1 cellular context compared by ENCODE assay signal in the genomic region with DNA sequence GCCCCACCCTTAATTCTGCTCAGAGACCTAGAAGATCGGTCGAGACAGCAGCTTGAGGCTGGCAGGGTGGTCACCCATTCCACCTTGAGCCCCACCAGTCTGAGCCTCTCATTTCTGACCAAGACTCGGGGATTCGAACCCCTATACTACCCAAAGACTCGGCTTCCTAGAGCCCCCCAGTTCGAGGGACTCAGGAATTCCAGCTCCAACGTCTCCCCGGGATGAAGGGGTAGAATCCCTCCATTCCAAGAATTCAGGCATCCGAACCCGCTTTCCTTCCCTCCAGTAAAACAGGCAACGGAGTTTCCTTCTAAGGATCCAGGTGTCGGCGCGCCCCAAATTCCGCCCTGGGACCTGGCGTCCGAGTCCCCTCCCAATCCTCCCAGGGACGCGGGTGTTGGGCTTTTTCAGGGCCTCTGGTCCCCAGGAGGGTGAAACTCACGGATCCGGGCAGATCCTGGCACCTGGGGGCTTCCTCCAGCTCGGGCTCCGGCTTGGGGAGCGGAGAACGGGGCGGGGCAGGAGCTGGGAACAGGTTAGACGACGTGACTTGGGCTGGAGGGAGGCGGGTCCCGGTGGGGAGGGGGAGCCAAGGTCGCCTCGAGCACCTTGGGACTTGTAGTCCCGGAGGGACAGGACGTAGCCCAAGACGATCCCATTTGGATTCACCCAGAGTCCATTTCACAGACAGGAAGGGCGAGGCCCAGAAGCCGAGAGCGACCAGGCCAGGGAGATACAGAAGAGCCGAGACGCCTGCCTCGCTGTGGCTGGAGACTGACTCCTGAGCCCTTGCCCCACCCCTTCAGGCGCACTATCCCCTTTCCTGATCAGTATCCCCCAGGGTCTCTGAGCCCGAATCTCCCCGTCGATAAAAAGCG.
A peak's percentile ranks its signal among the peaks of the same experiment; 100 is the strongest.
TF ChIP-seq lines count a peak whose summit lies in the region.

A gene with protein sequence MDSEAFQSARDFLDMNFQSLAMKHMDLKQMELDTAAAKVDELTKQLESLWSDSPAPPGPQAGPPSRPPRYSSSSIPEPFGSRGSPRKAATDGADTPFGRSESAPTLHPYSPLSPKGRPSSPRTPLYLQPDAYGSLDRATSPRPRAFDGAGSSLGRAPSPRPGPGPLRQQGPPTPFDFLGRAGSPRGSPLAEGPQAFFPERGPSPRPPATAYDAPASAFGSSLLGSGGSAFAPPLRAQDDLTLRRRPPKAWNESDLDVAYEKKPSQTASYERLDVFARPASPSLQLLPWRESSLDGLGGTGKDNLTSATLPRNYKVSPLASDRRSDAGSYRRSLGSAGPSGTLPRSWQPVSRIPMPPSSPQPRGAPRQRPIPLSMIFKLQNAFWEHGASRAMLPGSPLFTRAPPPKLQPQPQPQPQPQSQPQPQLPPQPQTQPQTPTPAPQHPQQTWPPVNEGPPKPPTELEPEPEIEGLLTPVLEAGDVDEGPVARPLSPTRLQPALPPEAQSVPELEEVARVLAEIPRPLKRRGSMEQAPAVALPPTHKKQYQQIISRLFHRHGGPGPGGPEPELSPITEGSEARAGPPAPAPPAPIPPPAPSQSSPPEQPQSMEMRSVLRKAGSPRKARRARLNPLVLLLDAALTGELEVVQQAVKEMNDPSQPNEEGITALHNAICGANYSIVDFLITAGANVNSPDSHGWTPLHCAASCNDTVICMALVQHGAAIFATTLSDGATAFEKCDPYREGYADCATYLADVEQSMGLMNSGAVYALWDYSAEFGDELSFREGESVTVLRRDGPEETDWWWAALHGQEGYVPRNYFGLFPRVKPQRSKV (minus strand): TSS at position 513 of the 878 bp plus-strand sequence. CDS start 6,751 bp downstream, outside the sequence.

TF ChIP-seq in HEK293, 187 proteins besides CTCF, POLR2A, EP300 and RAD21 (continued from another document):
- TF ChIP-seq, protein P1, sequence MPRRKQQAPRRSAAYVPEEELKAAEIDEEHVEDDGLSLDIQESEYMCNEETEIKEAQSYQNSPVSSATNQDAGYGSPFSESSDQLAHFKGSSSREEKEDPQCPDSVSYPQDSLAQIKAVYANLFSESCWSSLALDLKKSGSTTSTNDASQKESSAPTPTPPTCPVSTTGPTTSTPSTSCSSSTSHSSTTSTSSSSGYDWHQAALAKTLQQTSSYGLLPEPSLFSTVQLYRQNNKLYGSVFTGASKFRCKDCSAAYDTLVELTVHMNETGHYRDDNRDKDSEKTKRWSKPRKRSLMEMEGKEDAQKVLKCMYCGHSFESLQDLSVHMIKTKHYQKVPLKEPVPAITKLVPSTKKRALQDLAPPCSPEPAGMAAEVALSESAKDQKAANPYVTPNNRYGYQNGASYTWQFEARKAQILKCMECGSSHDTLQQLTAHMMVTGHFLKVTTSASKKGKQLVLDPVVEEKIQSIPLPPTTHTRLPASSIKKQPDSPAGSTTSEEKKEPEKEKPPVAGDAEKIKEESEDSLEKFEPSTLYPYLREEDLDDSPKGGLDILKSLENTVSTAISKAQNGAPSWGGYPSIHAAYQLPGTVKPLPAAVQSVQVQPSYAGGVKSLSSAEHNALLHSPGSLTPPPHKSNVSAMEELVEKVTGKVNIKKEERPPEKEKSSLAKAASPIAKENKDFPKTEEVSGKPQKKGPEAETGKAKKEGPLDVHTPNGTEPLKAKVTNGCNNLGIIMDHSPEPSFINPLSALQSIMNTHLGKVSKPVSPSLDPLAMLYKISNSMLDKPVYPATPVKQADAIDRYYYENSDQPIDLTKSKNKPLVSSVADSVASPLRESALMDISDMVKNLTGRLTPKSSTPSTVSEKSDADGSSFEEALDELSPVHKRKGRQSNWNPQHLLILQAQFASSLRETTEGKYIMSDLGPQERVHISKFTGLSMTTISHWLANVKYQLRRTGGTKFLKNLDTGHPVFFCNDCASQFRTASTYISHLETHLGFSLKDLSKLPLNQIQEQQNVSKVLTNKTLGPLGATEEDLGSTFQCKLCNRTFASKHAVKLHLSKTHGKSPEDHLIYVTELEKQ (tag by site-specific recombination; IDR thresholded peaks at IDR 0.05; ENCODE audit: borderline replicate concordance), result 0 out of 2 replicates have a peak, but pooled peaks have one; percentile 8
- peak; percentile 38; the same call in 1 of the 2 replicates for TF ChIP-seq IKZF3 (tag by site-specific recombination; IDR thresholded peaks at IDR 0.05)
- TF ChIP-seq, protein P2, sequence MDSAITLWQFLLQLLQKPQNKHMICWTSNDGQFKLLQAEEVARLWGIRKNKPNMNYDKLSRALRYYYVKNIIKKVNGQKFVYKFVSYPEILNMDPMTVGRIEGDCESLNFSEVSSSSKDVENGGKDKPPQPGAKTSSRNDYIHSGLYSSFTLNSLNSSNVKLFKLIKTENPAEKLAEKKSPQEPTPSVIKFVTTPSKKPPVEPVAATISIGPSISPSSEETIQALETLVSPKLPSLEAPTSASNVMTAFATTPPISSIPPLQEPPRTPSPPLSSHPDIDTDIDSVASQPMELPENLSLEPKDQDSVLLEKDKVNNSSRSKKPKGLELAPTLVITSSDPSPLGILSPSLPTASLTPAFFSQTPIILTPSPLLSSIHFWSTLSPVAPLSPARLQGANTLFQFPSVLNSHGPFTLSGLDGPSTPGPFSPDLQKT (IDR thresholded peaks at IDR 0.05; ENCODE audit: borderline replicate concordance, low read depth, low read length), result no peak
- TF ChIP-seq SALL2 (tag by site-specific recombination; IDR thresholded peaks at IDR 0.05; ENCODE audit: borderline replicate concordance), result no peak
- peak; percentile 60; the same call in 1 of the 2 replicates for TF ChIP-seq ZNF777 (tag by site-specific recombination; IDR thresholded peaks at IDR 0.05; ENCODE audit: borderline replicate concordance)
- TF ChIP-seq ZNF416 (tag by site-specific recombination; IDR thresholded peaks at IDR 0.05), result no peak
- TF ChIP-seq TRIM28 (IDR thresholded peaks at IDR 0.05; ENCODE audit: borderline replicate concordance, low read length), result no peak
- TF ChIP-seq ZBTB20 (tag by site-specific recombination; IDR thresholded peaks at IDR 0.05), result peak; percentile 18; the same call in 1 of the 2 replicates
- peak; percentile 78 for TF ChIP-seq ZNF501 (tag by site-specific recombination; IDR thresholded peaks at IDR 0.05)
- peak; percentile 35; the same call in 1 of the 2 replicates for TF ChIP-seq ZNF660 (tag by site-specific recombination; IDR thresholded peaks at IDR 0.05)
- peak; percentile 58; the same call in 1 of the 2 replicates for TF ChIP-seq MZF1 (tag by site-specific recombination; IDR thresholded peaks at IDR 0.05; ENCODE audit: borderline replicate concordance)
- TF ChIP-seq, protein P3, sequence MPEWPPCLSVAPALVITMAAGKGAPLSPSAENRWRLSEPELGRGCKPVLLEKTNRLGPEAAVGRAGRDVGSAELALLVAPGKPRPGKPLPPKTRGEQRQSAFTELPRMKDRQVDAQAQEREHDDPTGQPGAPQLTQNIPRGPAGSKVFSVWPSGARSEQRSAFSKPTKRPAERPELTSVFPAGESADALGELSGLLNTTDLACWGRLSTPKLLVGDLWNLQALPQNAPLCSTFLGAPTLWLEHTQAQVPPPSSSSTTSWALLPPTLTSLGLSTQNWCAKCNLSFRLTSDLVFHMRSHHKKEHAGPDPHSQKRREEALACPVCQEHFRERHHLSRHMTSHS (tag by site-specific recombination; IDR thresholded peaks at IDR 0.05), result no peak
- TF ChIP-seq ZNF629 (tag by site-specific recombination; IDR thresholded peaks at IDR 0.05), result 0 out of 2 replicates have a peak, but pooled peaks have one; percentile 10
- TF ChIP-seq ZNF600 (tag by site-specific recombination; IDR thresholded peaks at IDR 0.05), result 0 out of 2 replicates have a peak, but pooled peaks have one; percentile 12
- TF ChIP-seq, protein P4, sequence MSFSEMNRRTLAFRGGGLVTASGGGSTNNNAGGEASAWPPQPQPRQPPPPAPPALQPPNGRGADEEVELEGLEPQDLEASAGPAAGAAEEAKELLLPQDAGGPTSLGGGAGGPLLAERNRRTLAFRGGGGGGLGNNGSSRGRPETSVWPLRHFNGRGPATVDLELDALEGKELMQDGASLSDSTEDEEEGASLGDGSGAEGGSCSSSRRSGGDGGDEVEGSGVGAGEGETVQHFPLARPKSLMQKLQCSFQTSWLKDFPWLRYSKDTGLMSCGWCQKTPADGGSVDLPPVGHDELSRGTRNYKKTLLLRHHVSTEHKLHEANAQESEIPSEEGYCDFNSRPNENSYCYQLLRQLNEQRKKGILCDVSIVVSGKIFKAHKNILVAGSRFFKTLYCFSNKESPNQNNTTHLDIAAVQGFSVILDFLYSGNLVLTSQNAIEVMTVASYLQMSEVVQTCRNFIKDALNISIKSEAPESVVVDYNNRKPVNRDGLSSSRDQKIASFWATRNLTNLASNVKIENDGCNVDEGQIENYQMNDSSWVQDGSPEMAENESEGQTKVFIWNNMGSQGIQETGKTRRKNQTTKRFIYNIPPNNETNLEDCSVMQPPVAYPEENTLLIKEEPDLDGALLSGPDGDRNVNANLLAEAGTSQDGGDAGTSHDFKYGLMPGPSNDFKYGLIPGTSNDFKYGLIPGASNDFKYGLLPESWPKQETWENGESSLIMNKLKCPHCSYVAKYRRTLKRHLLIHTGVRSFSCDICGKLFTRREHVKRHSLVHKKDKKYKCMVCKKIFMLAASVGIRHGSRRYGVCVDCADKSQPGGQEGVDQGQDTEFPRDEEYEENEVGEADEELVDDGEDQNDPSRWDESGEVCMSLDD (tag by site-specific recombination; IDR thresholded peaks at IDR 0.05), result peak; percentile 32; the same call in 1 of the 2 replicates
- TF ChIP-seq ZSCAN23 (tag by site-specific recombination; IDR thresholded peaks at IDR 0.05), result no peak
- no peak for TF ChIP-seq ZNF292 (tag by site-specific recombination; IDR thresholded peaks at IDR 0.05; ENCODE audit: borderline replicate concordance, low read depth)
- TF ChIP-seq SP2 (tag by site-specific recombination; IDR thresholded peaks at IDR 0.05), result peak; percentile 61
- no peak for TF ChIP-seq ZNF626 (tag by site-specific recombination; IDR thresholded peaks at IDR 0.05)
- peak; percentile 69; the same call in 1 of the 2 replicates for TF ChIP-seq KLF7 (tag by site-specific recombination; IDR thresholded peaks at IDR 0.05; ENCODE audit: borderline replicate concordance)
- TF ChIP-seq, protein P5, sequence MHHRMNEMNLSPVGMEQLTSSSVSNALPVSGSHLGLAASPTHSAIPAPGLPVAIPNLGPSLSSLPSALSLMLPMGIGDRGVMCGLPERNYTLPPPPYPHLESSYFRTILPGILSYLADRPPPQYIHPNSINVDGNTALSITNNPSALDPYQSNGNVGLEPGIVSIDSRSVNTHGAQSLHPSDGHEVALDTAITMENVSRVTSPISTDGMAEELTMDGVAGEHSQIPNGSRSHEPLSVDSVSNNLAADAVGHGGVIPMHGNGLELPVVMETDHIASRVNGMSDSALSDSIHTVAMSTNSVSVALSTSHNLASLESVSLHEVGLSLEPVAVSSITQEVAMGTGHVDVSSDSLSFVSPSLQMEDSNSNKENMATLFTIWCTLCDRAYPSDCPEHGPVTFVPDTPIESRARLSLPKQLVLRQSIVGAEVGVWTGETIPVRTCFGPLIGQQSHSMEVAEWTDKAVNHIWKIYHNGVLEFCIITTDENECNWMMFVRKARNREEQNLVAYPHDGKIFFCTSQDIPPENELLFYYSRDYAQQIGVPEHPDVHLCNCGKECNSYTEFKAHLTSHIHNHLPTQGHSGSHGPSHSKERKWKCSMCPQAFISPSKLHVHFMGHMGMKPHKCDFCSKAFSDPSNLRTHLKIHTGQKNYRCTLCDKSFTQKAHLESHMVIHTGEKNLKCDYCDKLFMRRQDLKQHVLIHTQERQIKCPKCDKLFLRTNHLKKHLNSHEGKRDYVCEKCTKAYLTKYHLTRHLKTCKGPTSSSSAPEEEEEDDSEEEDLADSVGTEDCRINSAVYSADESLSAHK (tag by site-specific recombination; IDR thresholded peaks at IDR 0.05), result peak; percentile 58; the same call in 1 of the 2 replicates
- TF ChIP-seq ZNF529 (tag by site-specific recombination; IDR thresholded peaks at IDR 0.05; ENCODE audit: insufficient replicate concordance), result no peak
- TF ChIP-seq ZBTB17 (tag by site-specific recombination; IDR thresholded peaks at IDR 0.05), result peak; percentile 93
- peak; percentile 64; the same call in 1 of the 2 replicates for TF ChIP-seq ZFP3 (tag by site-specific recombination; IDR thresholded peaks at IDR 0.05; ENCODE audit: low read depth)
- TF ChIP-seq ZNF768 (tag by site-specific recombination; IDR thresholded peaks at IDR 0.05), result peak; percentile 92
- no peak for TF ChIP-seq ZNF157 (tag by site-specific recombination; IDR thresholded peaks at IDR 0.05)
- TF ChIP-seq ZFP69B (tag by site-specific recombination; IDR thresholded peaks at IDR 0.05), result 0 out of 2 replicates have a peak, but pooled peaks have one; percentile 23
- TF ChIP-seq, protein P6, sequence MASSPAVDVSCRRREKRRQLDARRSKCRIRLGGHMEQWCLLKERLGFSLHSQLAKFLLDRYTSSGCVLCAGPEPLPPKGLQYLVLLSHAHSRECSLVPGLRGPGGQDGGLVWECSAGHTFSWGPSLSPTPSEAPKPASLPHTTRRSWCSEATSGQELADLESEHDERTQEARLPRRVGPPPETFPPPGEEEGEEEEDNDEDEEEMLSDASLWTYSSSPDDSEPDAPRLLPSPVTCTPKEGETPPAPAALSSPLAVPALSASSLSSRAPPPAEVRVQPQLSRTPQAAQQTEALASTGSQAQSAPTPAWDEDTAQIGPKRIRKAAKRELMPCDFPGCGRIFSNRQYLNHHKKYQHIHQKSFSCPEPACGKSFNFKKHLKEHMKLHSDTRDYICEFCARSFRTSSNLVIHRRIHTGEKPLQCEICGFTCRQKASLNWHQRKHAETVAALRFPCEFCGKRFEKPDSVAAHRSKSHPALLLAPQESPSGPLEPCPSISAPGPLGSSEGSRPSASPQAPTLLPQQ (tag by site-specific recombination; IDR thresholded peaks at IDR 0.05), result peak; percentile 51
- no peak for TF ChIP-seq ZNF830 (tag by site-specific recombination; IDR thresholded peaks at IDR 0.05; ENCODE audit: low read depth)
- TF ChIP-seq PRDM1 (tag by site-specific recombination; IDR thresholded peaks at IDR 0.05), result no peak
